ENCODE assay signal across 3 cellular contexts in genomic region chr2:29216609-29216909, GRCh38.
TF ChIP-seq lines count a peak whose summit lies in the region.

No MANE protein-coding gene starts in this region.

TF ChIP-seq in SK-N-SH, 30 proteins besides CTCF, POLR2A, EP300 and RAD21:
- TF ChIP-seq EZH2phosphoT487 (IDR thresholded peaks at IDR 0.05; ENCODE audit: borderline replicate concordance, low read depth) (no peak), RXRA (IDR thresholded peaks at IDR 0.05; ENCODE audit: borderline replicate concordance, low read depth) (no peak), IRF3 (IDR thresholded peaks at IDR 0.05; ENCODE audit: low read depth, low read length) (no peak), GATA2 (CRISPR knock-in tag; IDR thresholded peaks at IDR 0.05) (no peak)

TF ChIP-seq in SK-N-SH treated with all-trans-retinoic acid at 6 μM for 48 hours, 23 proteins besides CTCF, POLR2A, EP300 and RAD21:
- no peak for TF ChIP-seq RARB (CRISPR knock-in tag; IDR thresholded peaks at IDR 0.05)
- no peak for TF ChIP-seq CSDC2 (CRISPR knock-in tag; IDR thresholded peaks at IDR 0.05)
- no peak for TF ChIP-seq TCF4 (CRISPR knock-in tag; IDR thresholded peaks at IDR 0.05; ENCODE audit: borderline replicate concordance)
- TF ChIP-seq SNAI2 (CRISPR knock-in tag; IDR thresholded peaks at IDR 0.05): no peak
- no peak for TF ChIP-seq ZNF8 (CRISPR knock-in tag; IDR thresholded peaks at IDR 0.05)
- no peak for TF ChIP-seq PPARA (CRISPR knock-in tag; IDR thresholded peaks at IDR 0.05; ENCODE audit: borderline replicate concordance)
- no peak for TF ChIP-seq ZFP30 (CRISPR knock-in tag; IDR thresholded peaks at IDR 0.05)
- no peak for TF ChIP-seq ISL1 (CRISPR knock-in tag; IDR thresholded peaks at IDR 0.05)
- no peak for TF ChIP-seq PATZ1 (CRISPR knock-in tag; IDR thresholded peaks at IDR 0.05; ENCODE audit: borderline replicate concordance)
- no peak for TF ChIP-seq ZC3H10 (CRISPR knock-in tag; IDR thresholded peaks at IDR 0.05)
- no peak for TF ChIP-seq ZNF565 (CRISPR knock-in tag; conservative IDR thresholded peaks at IDR 0.05; ENCODE audit: low read depth)
- TF ChIP-seq TOX (CRISPR knock-in tag; IDR thresholded peaks at IDR 0.05; ENCODE audit: borderline replicate concordance): no peak
- no peak for TF ChIP-seq POU6F1 (CRISPR knock-in tag; IDR thresholded peaks at IDR 0.05; ENCODE audit: borderline replicate concordance, low read depth)
- no peak for TF ChIP-seq OSR1 (CRISPR knock-in tag; IDR thresholded peaks at IDR 0.05)
TF ChIP-seq in SK-N-SH treated with all-trans-retinoic acid at 6 μM for 48 hours: peak in this region for 0.

TF ChIP-seq in IMR-90, 13 proteins besides CTCF, POLR2A, EP300 and RAD21:
- no peak for TF ChIP-seq MAZ (IDR thresholded peaks at IDR 0.05; ENCODE audit: borderline replicate concordance, low read depth, low read length)
- TF ChIP-seq CEBPB (IDR thresholded peaks at IDR 0.05; ENCODE audit: low read depth, low read length): no peak
- no peak for TF ChIP-seq BHLHE40 (IDR thresholded peaks at IDR 0.05; ENCODE audit: low read depth, low read length)
- TF ChIP-seq FOS (IDR thresholded peaks at IDR 0.05; ENCODE audit: low read depth, low read length): no peak
- TF ChIP-seq NFE2L2 (IDR thresholded peaks at IDR 0.05; ENCODE audit: low read depth, low read length): no peak
- TF ChIP-seq RCOR1 (IDR thresholded peaks at IDR 0.05; ENCODE audit: insufficient replicate concordance, low read length): no peak
- no peak for TF ChIP-seq SMC3 (IDR thresholded peaks at IDR 0.05; ENCODE audit: low read depth, low read length)
- TF ChIP-seq MXI1 (IDR thresholded peaks at IDR 0.05; ENCODE audit: borderline replicate concordance, low read depth, low read length): no peak
- no peak for TF ChIP-seq CHD1 (IDR thresholded peaks at IDR 0.05; ENCODE audit: low read depth, low read length)
- no peak for TF ChIP-seq ELK1 (IDR thresholded peaks at IDR 0.05; ENCODE audit: borderline replicate concordance, low read depth, low read length)
- no peak for TF ChIP-seq RFX5 (IDR thresholded peaks at IDR 0.05; ENCODE audit: low read depth, low read length)
